Comparison of ENCODE assay signal across 8 cellular contexts in genomic region chr18:8705280-8705940, GRCh38. TPM values are rescaled to one million over a fixed set of nuclear protein-coding genes. Genes with fewer than 3 reads are reported as not detected.
DNase-seq lines count a peak whose midpoint lies in the region; ATAC-seq and TF ChIP-seq lines count a peak whose summit lies in the region.

TSS of gene MTCL1 (plus strand) at chr18:8705556. CDS start at chr18:8705661, 105 bp downstream.

- in situ Hi-C loops in G401 (cut with HindIII; ENCODE audit: low sequenced_read_pairs) = no loop called here

- DNase-seq in G401 (ENCODE audit: low spot score) = peak; percentile 60
- peak; percentile 75 for DNase-seq in left kidney (ENCODE audit: low read depth, low spot score)
- DNase-seq in stimulated activated CD8-positive, alpha-beta memory T cell treated with anti-CD3 and anti-CD28 coated beads, Interleukin-15, amount 100 ng/mL, for 24 hours (ENCODE audit: low read depth) = peak; percentile 9
- no peak for DNase-seq in central memory CD4-positive, alpha-beta T cell

- peak; percentile 34 for ATAC-seq in GM21381 (IDR thresholded peaks at IDR 0.05; ENCODE audit: unreplicated experiment)
- ATAC-seq in HG03565 (IDR thresholded peaks at IDR 0.05; ENCODE audit: unreplicated experiment) = peak; percentile 24
- 0 out of 3 replicates have a peak, but pooled peaks have one; percentile 1 for ATAC-seq in SK-N-SH treated with all-trans-retinoic acid at 6 μM for 48 hours

- peak within 1 kb of the TSS; percentile 92 for H3K27ac ChIP-seq in cingulate gyrus (ENCODE audit: low read depth, low read length)

TF ChIP-seq in SK-N-SH treated with all-trans-retinoic acid at 6 μM for 48 hours, 23 proteins besides CTCF, POLR2A, EP300 and RAD21:
- no peak for TF ChIP-seq ISL1 (CRISPR knock-in tag; IDR thresholded peaks at IDR 0.05)

RNA-seq across cellular contexts. Expression of gene MTCL1, which starts in this region (rescaled TPM):
- total RNA-seq in G401 (2014; rRNA removed; shearing (Covaris generic)) = 0.43 and 2.2 TPM in 2 replicates
